In the genomic region with DNA sequence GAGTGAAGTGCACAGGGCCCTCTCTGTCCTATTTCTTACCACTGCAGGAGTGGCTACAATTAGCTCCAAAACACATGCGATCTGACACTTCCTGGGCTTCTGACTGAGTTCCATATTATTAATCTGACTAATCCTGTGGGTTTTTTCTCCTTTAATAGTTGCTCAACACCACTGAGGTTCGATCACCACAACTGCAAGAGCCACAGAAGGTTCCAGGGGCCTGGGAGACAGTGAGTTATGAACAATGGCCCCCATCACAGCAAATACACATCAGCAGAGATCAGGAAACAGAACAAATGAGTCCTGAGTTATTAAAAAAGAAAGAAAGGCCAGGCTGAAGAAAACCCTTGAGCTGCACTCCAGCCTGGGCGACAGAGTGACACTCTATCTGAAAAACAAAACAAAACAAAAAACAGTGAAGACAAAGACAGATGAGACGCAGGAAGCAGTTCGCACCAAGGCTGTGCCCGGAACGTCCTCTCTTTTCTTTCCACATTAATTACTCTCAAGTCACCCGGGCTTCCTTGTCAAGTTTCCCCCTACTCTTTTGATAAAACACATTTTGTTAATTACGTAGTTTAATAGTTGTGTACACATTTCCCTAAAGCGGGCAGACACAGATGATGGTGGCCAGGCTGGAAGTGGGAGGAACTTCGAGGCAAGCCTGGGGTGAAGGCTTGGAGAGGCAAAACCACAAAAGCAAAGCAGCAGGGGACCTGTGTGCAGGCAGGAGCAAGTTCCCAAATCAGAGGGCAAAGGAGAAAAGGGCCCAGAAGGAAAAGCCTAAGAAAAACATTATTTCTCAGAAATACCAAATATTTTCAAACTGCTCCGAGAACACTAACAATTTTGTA, we compare ENCODE assay signal across 1 cellular context.
TF ChIP-seq lines count a peak whose summit lies in the region.

No MANE protein-coding gene starts in this region.

TF ChIP-seq in HEK293, 187 proteins besides CTCF, POLR2A, EP300 and RAD21 (continued from another document):
- TF ChIP-seq TRIM28 (IDR thresholded peaks at IDR 0.05; ENCODE audit: borderline replicate concordance, low read length) (peak; percentile 59; the same call in 1 of the 2 replicates), GLIS1 (tag by site-specific recombination; IDR thresholded peaks at IDR 0.05) (peak; percentile 62), ZNF555 (tag by site-specific recombination; conservative IDR thresholded peaks at IDR 0.05) (no peak), SP7 (tag by site-specific recombination; IDR thresholded peaks at IDR 0.05) (peak; percentile 83; the same call in 1 of the 2 replicates), ZFHX2 (tag by site-specific recombination; conservative IDR thresholded peaks at IDR 0.05) (0 out of 2 replicates have a peak, but pooled peaks have one; percentile 31), IKZF3 (tag by site-specific recombination; IDR thresholded peaks at IDR 0.05) (peak; percentile 64; the same call in 1 of the 2 replicates), ZBTB8A (tag by site-specific recombination; IDR thresholded peaks at IDR 0.05) (peak; percentile 60), ZIC2 (tag by site-specific recombination; IDR thresholded peaks at IDR 0.05) (peak; percentile 70)
- TF ChIP-seq, protein P1, sequence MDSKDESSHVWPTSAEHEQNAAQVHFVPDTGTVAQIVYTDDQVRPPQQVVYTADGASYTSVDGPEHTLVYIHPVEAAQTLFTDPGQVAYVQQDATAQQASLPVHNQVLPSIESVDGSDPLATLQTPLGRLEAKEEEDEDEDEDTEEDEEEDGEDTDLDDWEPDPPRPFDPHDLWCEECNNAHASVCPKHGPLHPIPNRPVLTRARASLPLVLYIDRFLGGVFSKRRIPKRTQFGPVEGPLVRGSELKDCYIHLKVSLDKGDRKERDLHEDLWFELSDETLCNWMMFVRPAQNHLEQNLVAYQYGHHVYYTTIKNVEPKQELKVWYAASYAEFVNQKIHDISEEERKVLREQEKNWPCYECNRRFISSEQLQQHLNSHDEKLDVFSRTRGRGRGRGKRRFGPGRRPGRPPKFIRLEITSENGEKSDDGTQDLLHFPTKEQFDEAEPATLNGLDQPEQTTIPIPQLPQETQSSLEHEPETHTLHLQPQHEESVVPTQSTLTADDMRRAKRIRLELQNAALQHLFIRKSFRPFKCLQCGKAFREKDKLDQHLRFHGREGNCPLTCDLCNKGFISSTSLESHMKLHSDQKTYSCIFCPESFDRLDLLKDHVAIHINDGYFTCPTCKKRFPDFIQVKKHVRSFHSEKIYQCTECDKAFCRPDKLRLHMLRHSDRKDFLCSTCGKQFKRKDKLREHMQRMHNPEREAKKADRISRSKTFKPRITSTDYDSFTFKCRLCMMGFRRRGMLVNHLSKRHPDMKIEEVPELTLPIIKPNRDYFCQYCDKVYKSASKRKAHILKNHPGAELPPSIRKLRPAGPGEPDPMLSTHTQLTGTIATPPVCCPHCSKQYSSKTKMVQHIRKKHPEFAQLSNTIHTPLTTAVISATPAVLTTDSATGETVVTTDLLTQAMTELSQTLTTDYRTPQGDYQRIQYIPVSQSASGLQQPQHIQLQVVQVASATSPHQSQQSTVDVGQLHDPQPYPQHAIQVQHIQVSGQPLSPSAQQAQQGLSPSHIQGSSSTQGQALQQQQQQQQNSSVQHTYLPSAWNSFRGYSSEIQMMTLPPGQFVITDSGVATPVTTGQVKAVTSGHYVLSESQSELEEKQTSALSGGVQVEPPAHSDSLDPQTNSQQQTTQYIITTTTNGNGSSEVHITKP (tag by site-specific recombination; IDR thresholded peaks at IDR 0.05): peak; percentile 72
